28 cellular contexts compared by ENCODE assay signal in genomic region chr1:226981386-226981817, GRCh38. TPM values are rescaled to one million over a fixed set of nuclear protein-coding genes. Genes with fewer than 3 reads are reported as not detected.
DNase-seq lines count a peak whose midpoint lies in the region; ATAC-seq and TF ChIP-seq lines count a peak whose summit lies in the region.
"Had no signal": no experiment of that assay in that cellular context is flagged by ENCODE, and none has a peak within 500 bp of the region (broad histone marks: within the 10 kb centered on the region; RNA-seq: fewer than 3 reads in every experiment).

No MANE protein-coding gene starts in this region.

- H3K27ac ChIP-seq in left ventricle myocardium inferior (replicated peaks) (peak overlapping the region; percentile 96), coronary artery (no peak overlapping the region), testis (no peak overlapping the region)
- H3K27ac ChIP-seq: ascending aorta, SJSA1, VCaP had no signal

- H3K36me3 ChIP-seq in left ventricle myocardium inferior (peaks cover 59% of the 10 kb centered on the region), testis (ENCODE audit: low read depth, missing control alignments) (no peaks in the 10 kb centered on the region)

- H3K9me3 Mint-ChIP-seq in nephron progenitor cell, result no peaks in the 10 kb centered on the region
- H3K9me3 Mint-ChIP-seq: activated naive CD8-positive, alpha-beta T cell treated with anti-CD3 and anti-CD28 coated beads for 36 hours; activated T-helper 2 cell treated with anti-CD3 and anti-CD28 coated beads, Interferon-gamma antibody, Interleukin-2, Interleukin-4, amounts not matched to agents 10 μg/mL and 5 μg/mL and 100 μg/mL, durations not matched to agents 14 hours and 24 hours and 36 hours; CD4-positive, alpha-beta T cell; memory B cell; neural crest cell; stimulated activated effector memory CD8-positive, alpha-beta T cell treated with anti-CD3 and anti-CD28 coated beads, Interleukin-12 subunit alpha, Interleukin-12 subunit beta, amount 100 ng/mL, for 72 hours had no signal

- H3K4me1 ChIP-seq in left ventricle myocardium inferior (peaks cover 97% of the 10 kb centered on the region), testis (peaks cover 2% of the 10 kb centered on the region)
- H3K4me1 ChIP-seq: ascending aorta, SJSA1 had no signal

- no peak overlapping the region for H3K4me3 ChIP-seq in left ventricle myocardium inferior
- no peak overlapping the region for H3K4me3 ChIP-seq in coronary artery
- no peak overlapping the region for H3K4me3 ChIP-seq in testis
- H3K4me3 ChIP-seq: ascending aorta, SJSA1 had no signal

- TF ChIP-seq POLR2A in testis (IDR thresholded peaks at IDR 0.05), result no peak

- no peak overlapping the region for H3K27ac Mint-ChIP-seq in nephron progenitor cell
- H3K27ac Mint-ChIP-seq: activated CD4-positive, alpha-beta T cell treated with anti-CD3 and anti-CD28 coated beads for 36 hours; activated naive CD8-positive, alpha-beta T cell treated with anti-CD3 and anti-CD28 coated beads for 36 hours; activated T-helper 2 cell treated with anti-CD3 and anti-CD28 coated beads, Interferon-gamma antibody, Interleukin-2, Interleukin-4, amounts not matched to agents 10 μg/mL and 5 μg/mL and 100 μg/mL, durations not matched to agents 14 hours and 24 hours and 36 hours; CD4-positive, alpha-beta T cell; memory B cell; progenitor cell of endocrine pancreas; stimulated activated effector memory CD8-positive, alpha-beta T cell treated with anti-CD3 and anti-CD28 coated beads, Interleukin-12 subunit alpha, Interleukin-12 subunit beta, amount 100 ng/mL, for 72 hours had no signal

- H3K4me1 Mint-ChIP-seq in nephron progenitor cell, result peaks cover 12% of the 10 kb centered on the region
- H3K4me1 Mint-ChIP-seq: activated CD4-positive, alpha-beta T cell treated with anti-CD3 and anti-CD28 coated beads for 36 hours; activated naive CD8-positive, alpha-beta T cell treated with anti-CD3 and anti-CD28 coated beads for 36 hours; neural crest cell; stimulated activated effector memory CD8-positive, alpha-beta T cell treated with anti-CD3 and anti-CD28 coated beads, Interleukin-12 subunit alpha, Interleukin-12 subunit beta, amount 100 ng/mL, for 72 hours had no signal

- TF ChIP-seq CTCF in left ventricle myocardium inferior (IDR thresholded peaks at IDR 0.05; ENCODE audit: borderline replicate concordance), result no peak
- TF ChIP-seq CTCF in coronary artery (IDR thresholded peaks at IDR 0.05), result no peak
- TF ChIP-seq CTCF in omental fat pad (IDR thresholded peaks at IDR 0.05), result no peak
- no peak for TF ChIP-seq CTCF in testis (IDR thresholded peaks at IDR 0.05)
- no peak for TF ChIP-seq CTCF in nephron progenitor cell (IDR thresholded peaks at IDR 0.05)

- 89 to 92% methylated on average over 5 to 12 of the region's 12 CpGs for WGBS in testis, 2 donors

- intact Hi-C loops in left ventricle myocardium inferior (cut with micrococcal nuclease) (no loop called here), left cardiac atrium (cut with DNase I) (loop anchor here in 1 of 2 donors (5.0 kb wide), 1 partner anchor 39 kb away; the partner anchor contains the start of gene COQ8A), testis (cut with DNase I; ENCODE audit: low total_unique reads) (no loop called here)

- no peak overlapping the region for H3K4me3 Mint-ChIP-seq in nephron progenitor cell
- H3K4me3 Mint-ChIP-seq: activated CD4-positive, alpha-beta T cell treated with anti-CD3 and anti-CD28 coated beads for 36 hours; activated naive CD8-positive, alpha-beta T cell treated with anti-CD3 and anti-CD28 coated beads for 36 hours; CD4-positive, alpha-beta T cell; memory B cell; stimulated activated effector memory CD8-positive, alpha-beta T cell treated with anti-CD3 and anti-CD28 coated beads, Interleukin-12 subunit alpha, Interleukin-12 subunit beta, amount 100 ng/mL, for 72 hours had no signal

- no peaks in the 10 kb centered on the region for H3K9me3 ChIP-seq in left ventricle myocardium inferior (replicated peaks)
- no peaks in the 10 kb centered on the region for H3K9me3 ChIP-seq in testis
- H3K9me3 ChIP-seq: ascending aorta, SJSA1 had no signal

- no peak for ATAC-seq in left cardiac atrium
- ATAC-seq in omental fat pad (ENCODE audit: low FRiP score), result no peak
- ATAC-seq: activated CD4-positive, alpha-beta T cell treated with anti-CD3 and anti-CD28 coated beads for 36 hours; esophagus mucosa; stimulated activated effector memory CD8-positive, alpha-beta T cell treated with anti-CD3 and anti-CD28 coated beads, Interleukin-12 subunit alpha, Interleukin-12 subunit beta, amount 100 ng/mL, for 72 hours had no signal

- H3K27me3 ChIP-seq in left ventricle myocardium inferior (ENCODE audit: low read depth), result no peaks in the 10 kb centered on the region
- H3K27me3 ChIP-seq in testis, result no peaks in the 10 kb centered on the region
- H3K27me3 ChIP-seq: ascending aorta, SJSA1 had no signal

- DNase-seq in left ventricle myocardium inferior, result no peak
- DNase-seq in left cardiac atrium, result no peak
- peak; percentile 70 for DNase-seq in coronary artery (ENCODE audit: low spot score)
- DNase-seq in omental fat pad (ENCODE audit: low spot score), result peak; percentile 18
- DNase-seq in testis, result peak; percentile 12
- no peak for DNase-seq in activated gamma-delta T cell treated with Interleukin-2 at 50 U/mL for 16 hours
- no peak for DNase-seq in globus pallidus (ENCODE audit: low spot score)
- DNase-seq in nephron progenitor cell, result no peak
- DNase-seq: activated CD4-positive, alpha-beta T cell treated with anti-CD3 and anti-CD28 coated beads for 36 hours; activated naive CD8-positive, alpha-beta T cell treated with anti-CD3 and anti-CD28 coated beads for 36 hours; activated T-cell treated with anti-CD3 and anti-CD28 coated beads for 4 hours; AML-193; caudate nucleus; CD4-positive, alpha-beta T cell; DND-41; GF-D8; NCI-H2029; NCI-H510A treated with DMSO at 0.1 percent for 48 hours; T-helper 9 cell had no signal

- peaks cover 6% of the 10 kb centered on the region for H3K36me3 Mint-ChIP-seq in nephron progenitor cell (ENCODE audit: low read depth)
- H3K36me3 Mint-ChIP-seq: activated naive CD8-positive, alpha-beta T cell treated with anti-CD3 and anti-CD28 coated beads for 36 hours; stimulated activated effector memory CD8-positive, alpha-beta T cell treated with anti-CD3 and anti-CD28 coated beads, Interleukin-12 subunit alpha, Interleukin-12 subunit beta, amount 100 ng/mL, for 72 hours had no signal

- no peaks in the 10 kb centered on the region for H3K27me3 Mint-ChIP-seq in nephron progenitor cell (ENCODE audit: low read depth, poor library complexity)
- H3K27me3 Mint-ChIP-seq: activated CD4-positive, alpha-beta T cell treated with anti-CD3 and anti-CD28 coated beads for 36 hours; activated naive CD8-positive, alpha-beta T cell treated with anti-CD3 and anti-CD28 coated beads for 36 hours; CD4-positive, alpha-beta T cell; memory B cell; progenitor cell of endocrine pancreas had no signal

RNA-seq across cellular contexts. Expression of gene COQ8A, which starts 41.3 kb away (rescaled TPM):
- total RNA-seq in left ventricle myocardium inferior (357 TPM), left cardiac atrium (100 to 1,000 TPM; 107 to 179 TPM), omental fat pad (100 to 1,000 TPM; 118 to 175 (median 140) TPM), testis (10 to 100 TPM; 39.2 to 46.8 TPM)
- polyA plus RNA-seq in testis (ENCODE audit: insufficient read depth, low read depth, low replicate concordance), result 34.4 TPM

Comparison
In these comparisons a context has a peak if more than half of its experiments do, and no peak if none do; other contexts are left out.
1. DNase-seq: peak in coronary artery (single experiment), omental fat pad (single experiment) and testis (single experiment); none in left ventricle myocardium inferior (single experiment), left cardiac atrium (single experiment), activated gamma-delta T cell treated with Interleukin-2 at 50 U/mL for 16 hours (single experiment), globus pallidus (single experiment) and nephron progenitor cell (single experiment).